8 cellular contexts compared by ENCODE assay signal in genomic region chr15:83713242-83713641, GRCh38. TPM values are rescaled to one million over a fixed set of nuclear protein-coding genes. Genes with fewer than 3 reads are reported as not detected.
"Had no signal": no experiment of that assay in that cellular context is flagged by ENCODE, and none has a peak within 500 bp of the region (broad histone marks: within the 10 kb centered on the region; RNA-seq: fewer than 3 reads in every experiment).

No MANE protein-coding gene starts in this region.

- H3K27ac ChIP-seq: GM23248 had no signal

- H3K4me3 ChIP-seq: GM23248, GM23338, HAP-1 had no signal

- H3K9me3 ChIP-seq: HAP-1 had no signal

- DNase-seq: GM23248, GOT3, H7, H9, HCEC 1CT, HFFc6 had no signal

- H3K4me1 ChIP-seq: HAP-1 had no signal

- H3K4me2 ChIP-seq: GM23338 had no signal

- H3K9ac ChIP-seq: GM23248 had no signal

- H2AFZ ChIP-seq: GM23248, GM23338 had no signal

- H3K36me3 ChIP-seq: HAP-1 had no signal

RNA-seq across cellular contexts. Expression of gene ADAMTSL3, which starts 59.3 kb away (rescaled TPM):
- polyA plus RNA-seq: GM23248 had no signal
